In genomic region chr1:197917813-197918646, GRCh38 we compare ENCODE assay signal across 8 cellular contexts. TPM values are rescaled to one million over a fixed set of nuclear protein-coding genes. Genes with fewer than 3 reads are reported as not detected.
DNase-seq lines count a peak whose midpoint lies in the region; ATAC-seq and TF ChIP-seq lines count a peak whose summit lies in the region.

No MANE protein-coding gene starts in this region.

- no peaks in the 10 kb centered on the region for H3K36me3 ChIP-seq in CD4-positive, CD25-positive, alpha-beta regulatory T cell (ENCODE audit: control insufficient read depth, insufficient read depth, low read length)

- in situ Hi-C loops in KBM-7 (cut with MboI; ENCODE audit: low pct_unique_long_range_greater_than_20kb, low sequenced_read_pairs), result no loop called here

- H3K27me3 Mint-ChIP-seq in CD4-positive, CD25-positive, alpha-beta regulatory T cell, result peaks cover 99% of the 10 kb centered on the region
- H3K27me3 Mint-ChIP-seq in brain (peaks cover 100% of the 10 kb centered on the region), mesothelial cell of epicardium (ENCODE audit: low read depth) (peaks cover 100% of the 10 kb centered on the region)

- peaks cover 0 to 6% of the 10 kb centered on the region in 2 experiments for H3K9me3 ChIP-seq in CD4-positive, CD25-positive, alpha-beta regulatory T cell (ENCODE audit: control insufficient read depth in 2 of 2, low read length in 2 of 2)

- H3K4me3 ChIP-seq in CD4-positive, CD25-positive, alpha-beta regulatory T cell (ENCODE audit: low read depth, low read length), result peak overlapping the region; percentile 41

- no peaks in the 10 kb centered on the region for H3K36me3 Mint-ChIP-seq in CD4-positive, CD25-positive, alpha-beta regulatory T cell
- H3K36me3 Mint-ChIP-seq in brain (peaks cover 5% of the 10 kb centered on the region), mesothelial cell of epicardium (peaks cover 2% of the 10 kb centered on the region)

- peaks cover 0 to 4% (median 0%) of the 10 kb centered on the region in 7 donors for H3K9me3 Mint-ChIP-seq in CD4-positive, CD25-positive, alpha-beta regulatory T cell
- H3K9me3 Mint-ChIP-seq in brain (peaks cover 0 to 14% (median 3%) of the 10 kb centered on the region in 5 experiments), mesothelial cell of epicardium (no peaks in the 10 kb centered on the region)

- no peak overlapping the region for H3K27ac ChIP-seq in CD4-positive, CD25-positive, alpha-beta regulatory T cell (ENCODE audit: insufficient read depth, low read length, poor library complexity, severe bottlenecking)

- H3K4me3 Mint-ChIP-seq in CD4-positive, CD25-positive, alpha-beta regulatory T cell, result peak overlapping the region; percentile 65 to 94 (median 84)
- H3K4me3 Mint-ChIP-seq in brain, result peak overlapping the region; percentile 84 to 92 (median 87)
- peak overlapping the region; percentile 72 for H3K4me3 Mint-ChIP-seq in mesothelial cell of epicardium

- peaks cover 68% of the 10 kb centered on the region for H3K27me3 ChIP-seq in CD4-positive, CD25-positive, alpha-beta regulatory T cell (ENCODE audit: control insufficient read depth, insufficient read depth, low read length)

- peak in 1 of 2 donors; percentile 14 for ATAC-seq in CD4-positive, CD25-positive, alpha-beta regulatory T cell (ENCODE audit: low read depth in 2 of 2)
- ATAC-seq in GM21447 (IDR thresholded peaks at IDR 0.05; ENCODE audit: unreplicated experiment), result no peak
- ATAC-seq in HG03095 (IDR thresholded peaks at IDR 0.05; ENCODE audit: unreplicated experiment), result no peak

- H3K27ac Mint-ChIP-seq in CD4-positive, CD25-positive, alpha-beta regulatory T cell, result peak overlapping the region; percentile 18 to 74 (median 50)
- peak overlapping the region; percentile 50 to 89 (median 79) for H3K27ac Mint-ChIP-seq in brain
- peak overlapping the region; percentile 70 for H3K27ac Mint-ChIP-seq in mesothelial cell of epicardium

- peaks cover 63% of the 10 kb centered on the region for H3K4me1 ChIP-seq in CD4-positive, CD25-positive, alpha-beta regulatory T cell (ENCODE audit: control insufficient read depth, insufficient read depth, low read length, poor library complexity, severe bottlenecking)

- no peak for DNase-seq in CD4-positive, CD25-positive, alpha-beta regulatory T cell
- DNase-seq in KBM-7 (peak; percentile 62), mesothelial cell of epicardium (ENCODE audit: low spot score in 2 of 2, unreplicated experiment in 2 of 2) (peak in 1 of 2 experiments; percentile 52), SKM-1 (lab: John Stamatoyannopoulos, UW; ENCODE audit: unreplicated experiment) (no peak)
- DNase-seq in stimulated activated CD4-positive, alpha-beta T cell treated with anti-CD3 and anti-CD28 coated beads, Interleukin-4, amount 100 ng/mL, for 24 hours, result no peak

- TF ChIP-seq CTCF in brain (conservative IDR thresholded peaks at IDR 0.05), result no peak
- TF ChIP-seq CTCF in mesothelial cell of epicardium (IDR thresholded peaks at IDR 0.05; ENCODE audit: unreplicated experiment), result no peak

- H3K4me1 Mint-ChIP-seq in CD4-positive, CD25-positive, alpha-beta regulatory T cell, result peaks cover 15 to 81% (median 52%) of the 10 kb centered on the region in 4 donors
- peaks cover 76% of the 10 kb centered on the region for H3K4me1 Mint-ChIP-seq in brain
- H3K4me1 Mint-ChIP-seq in mesothelial cell of epicardium, result peaks cover 59% of the 10 kb centered on the region

RNA-seq across cellular contexts. Expression of gene LHX9, which starts 0.9 kb away (rescaled TPM):
- total RNA-seq in CD4-positive, CD25-positive, alpha-beta regulatory T cell, result not detected
- not detected for polyA plus RNA-seq in CD4-positive, CD25-positive, alpha-beta regulatory T cell
- polyA plus RNA-seq in brain (ENCODE audit: insufficient read depth, low read depth, low replicate concordance), result not detected
- 5.8 to 6.8 TPM (median 6.2 TPM) in 3 replicates for total RNA-seq in mesothelial cell of epicardium

RNA-seq across cellular contexts. Expression of gene C1orf53, which starts 15.6 kb away (rescaled TPM):
- total RNA-seq in CD4-positive, CD25-positive, alpha-beta regulatory T cell, result not detected
- polyA plus RNA-seq in CD4-positive, CD25-positive, alpha-beta regulatory T cell, result 1 to 10 TPM in 2 of 4 donors, not detected in 2; 1.2 to 1.4 TPM
- 2.3 TPM for polyA plus RNA-seq in brain (ENCODE audit: insufficient read depth, low read depth, low replicate concordance)
- 3.8 to 4.6 TPM (median 4.3 TPM) in 3 replicates for total RNA-seq in mesothelial cell of epicardium
